9 cellular contexts compared by ENCODE assay signal in the genomic region with DNA sequence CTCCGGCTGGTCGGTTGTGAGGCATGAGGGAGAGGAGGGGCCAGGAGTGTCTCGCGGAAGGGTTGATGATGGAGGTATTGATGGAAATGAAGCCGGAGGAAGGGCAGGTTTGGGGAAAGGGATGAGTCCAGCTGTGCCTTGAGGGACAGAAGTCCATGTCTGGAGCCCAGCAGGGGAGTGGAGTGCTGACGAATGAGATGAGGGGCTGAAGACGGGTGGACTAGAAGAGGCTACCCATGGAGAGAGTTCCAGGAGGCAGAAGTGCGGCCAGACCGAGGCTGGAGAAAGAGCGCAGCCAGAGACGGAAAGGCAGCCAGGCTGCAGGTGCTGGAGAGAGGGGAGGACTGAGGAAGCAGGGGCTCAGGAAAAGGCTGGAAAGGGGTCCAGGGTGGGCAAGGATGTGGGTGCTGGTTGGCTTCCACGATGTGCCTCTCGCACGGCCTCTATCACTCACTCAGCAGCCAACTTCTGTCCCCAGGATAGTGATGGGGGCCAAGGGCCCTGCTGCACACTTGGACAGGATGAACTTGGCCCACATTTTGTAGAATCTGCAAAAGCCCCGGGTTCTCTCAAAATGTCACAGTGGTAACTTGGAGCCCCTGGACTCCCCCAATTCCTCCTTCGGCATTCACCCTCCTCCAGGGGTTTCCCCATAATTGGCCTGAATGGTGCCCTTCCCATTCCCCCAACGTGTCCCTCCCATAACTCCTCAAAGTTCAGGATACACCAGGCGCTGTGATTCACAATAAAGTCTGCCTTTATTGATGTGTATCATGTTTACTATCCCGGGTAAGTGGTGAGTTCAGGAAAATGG. TPM values are rescaled to one million over a fixed set of nuclear protein-coding genes. Genes with fewer than 3 reads are reported as not detected.
DNase-seq lines count a peak whose midpoint lies in the region; ATAC-seq and TF ChIP-seq lines count a peak whose summit lies in the region.
"Had no signal": no experiment of that assay in that cellular context is flagged by ENCODE, and none has a peak within 500 bp of the region (broad histone marks: within the 10 kb centered on the region; RNA-seq: fewer than 3 reads in every experiment).

No MANE protein-coding gene starts in this region.

- H3K27ac ChIP-seq in PC-3 (ENCODE audit: low read length): peak overlapping the region; percentile 72
- H3K27ac ChIP-seq in esophagus (ENCODE audit: low read depth in 2 of 2, low read length in 1 of 2): peak overlapping the region; percentile 97 to 98
- peak overlapping the region; percentile 50 to 60 for H3K27ac ChIP-seq in ovary

- intact Hi-C loops in PC-3 (cut with micrococcal nuclease) (loop anchor here (2.0 kb wide), 1 partner anchor 18 kb away; no protein-coding TSS in a partner anchor), ovary (cut with DNase I) (no loop called here)

- peak; percentile 21 for ATAC-seq in PC-3
- no peak for ATAC-seq in GM21528 (IDR thresholded peaks at IDR 0.05; ENCODE audit: low FRiP score, unreplicated experiment)

- H3K4me1 ChIP-seq in PC-3 (ENCODE audit: insufficient read depth, low read length): peaks cover 16% of the 10 kb centered on the region
- H3K4me1 ChIP-seq in esophagus (ENCODE audit: control insufficient read depth in 2 of 2, insufficient read depth in 2 of 2, low read length in 1 of 2): peaks cover 6 to 7% of the 10 kb centered on the region in 2 donors
- H3K4me1 ChIP-seq in ovary (ENCODE audit: insufficient read depth): peaks cover 6% of the 10 kb centered on the region

- H3K79me2 ChIP-seq in PC-3 (ENCODE audit: low read length): peaks cover 42% of the 10 kb centered on the region

- no peaks in the 10 kb centered on the region for H3K9me2 ChIP-seq in PC-3 (replicated peaks; ENCODE audit: low read length)

- no peak for TF ChIP-seq EP300 in ovary (IDR thresholded peaks at IDR 0.05)

- peak overlapping the region; percentile 96 for H2AFZ ChIP-seq in PC-3 (ENCODE audit: low read length)

- TF ChIP-seq POLR2A in ovary (IDR thresholded peaks at IDR 0.05): no peak

- WGBS in esophagus, 2 donors: 35 to 45% methylated on average over 19 of the region's 19 CpGs
- 30 to 38% (median 36%) methylated on average over 19 of the region's 19 CpGs for WGBS in ovary, 3 donors

- peaks cover 7% of the 10 kb centered on the region; the same call in 1 of the 2 replicates for H4K20me1 ChIP-seq in PC-3 (ENCODE audit: low read length)

- H3K36me3 ChIP-seq in GM06990 (ENCODE audit: control insufficient read depth, insufficient read depth, low read length) (peaks cover 5% of the 10 kb centered on the region), PC-3 (ENCODE audit: low read depth, low read length) (peaks cover 17% of the 10 kb centered on the region), esophagus (ENCODE audit: control insufficient read depth in 2 of 2, insufficient read depth in 2 of 2, low read length in 1 of 2) (peaks cover 2 to 18% of the 10 kb centered on the region in 2 donors), ovary (no peaks in the 10 kb centered on the region)

- H3F3A ChIP-seq in PC-3 (ENCODE audit: low read length, unreplicated experiment): peaks cover 4% of the 10 kb centered on the region

- DNase-seq in GM06990 (ENCODE audit: extremely low read depth, insufficient read length) (no peak), PC-3 (no peak), ovary (no peak), GM10248 (ENCODE audit: extremely low spot score) (no peak), NCI-H748 treated with DMSO at 0.1 percent for 48 hours (lab: John Stamatoyannopoulos, UW) (no peak), NCI-H2081 treated with DMSO at 0.1 percent for 48 hours (lab: John Stamatoyannopoulos, UW) (no peak)

- H3K27me3 ChIP-seq in GM06990 (replicated peaks; ENCODE audit: control insufficient read depth, insufficient read depth, low read length) (no peaks in the 10 kb centered on the region), PC-3 (ENCODE audit: low read length) (no peaks in the 10 kb centered on the region), esophagus (ENCODE audit: control insufficient read depth in 1 of 2, insufficient read depth in 2 of 2, low read length in 2 of 2) (no peaks in the 10 kb centered on the region), ovary (no peaks in the 10 kb centered on the region)

- peak overlapping the region; percentile 95 for H3K4me2 ChIP-seq in PC-3 (ENCODE audit: low read length)

- H3K9me3 ChIP-seq in PC-3 (ENCODE audit: low read length): no peaks in the 10 kb centered on the region
- H3K9me3 ChIP-seq in esophagus (ENCODE audit: control insufficient read depth in 2 of 2, insufficient read depth in 1 of 2, low read depth in 1 of 2, low read length in 1 of 2): no peaks in the 10 kb centered on the region
- no peaks in the 10 kb centered on the region for H3K9me3 ChIP-seq in ovary

- H3K9ac ChIP-seq in PC-3 (ENCODE audit: low read length): peak overlapping the region; percentile 98

- TF ChIP-seq CTCF in GM06990 (IDR thresholded peaks at IDR 0.05; ENCODE audit: insufficient read depth, low read length, poor library complexity, severe bottlenecking) (no peak), PC-3 (conservative IDR thresholded peaks at IDR 0.05; ENCODE audit: low read depth, low read length) (no peak), ovary (IDR thresholded peaks at IDR 0.05) (no peak), GM10248 (IDR thresholded peaks at IDR 0.05; ENCODE audit: control extremely low read depth, extremely low read depth, low read depth, missing control alignments) (no peak)

- TSS peak; percentile 70 for BruUV-seq in PC-3 (replicated peaks; lab: Mats Ljungman, UMichigan)

- peak overlapping the region; percentile 96 for H3K4me3 ChIP-seq in GM06990 (replicated peaks; ENCODE audit: low read depth, low read length)
- H3K4me3 ChIP-seq in PC-3 (ENCODE audit: low read length): peak overlapping the region; percentile 98
- H3K4me3 ChIP-seq in esophagus (ENCODE audit: low read depth in 1 of 2, low read length in 2 of 2): peak overlapping the region; percentile 91 to 94
- peak overlapping the region; percentile 78 for H3K4me3 ChIP-seq in ovary

- POLR2A ChIA-PET in PC-3 (lab: Charles Lee; ENCODE audit: unreplicated experiment) (interaction anchor here (0.5 to 0.8 kb wide), 5 partner anchors 17 to 170 kb away, joined by 3 to 15 read pairs (median 12); a partner anchor contains a TSS), GM10248 (lab: Yijun Ruan, JAX) (interaction anchor here (0.5 to 0.6 kb wide), 6 partner anchors 19 to 657 kb away, joined by 3 to 8 read pairs (median 4); no protein-coding TSS in a partner anchor)

- CTCF ChIA-PET in PC-3 (lab: Charles Lee) (interaction anchor here (0.6 to 1.0 kb wide), 2 partner anchors 16 to 189 kb away, joined by 9 to 11 read pairs; no protein-coding TSS in a partner anchor), GM10248 (lab: Yijun Ruan, JAX) (interaction anchor here (1.2 to 1.8 kb wide), 6 partner anchors 14 to 189 kb away, joined by 4 to 7 read pairs (median 5); a partner anchor contains a TSS)

RNA-seq across cellular contexts. Expression of a gene that starts 0.6 kb away (rescaled TPM):
- total RNA-seq in PC-3 (2014; rRNA removed) (292 and 294 TPM in 2 replicates), ovary (10 to 100 TPM; 36.6 to 93.1 (median 69.8) TPM)
- polyA plus RNA-seq in esophagus (100 to 1,000 TPM; 186 to 315 TPM), ovary (10 to 100 TPM; 43.3 to 88.4 TPM)

RNA-seq across cellular contexts. Expression of a gene that starts 7.0 kb away (rescaled TPM):
- total RNA-seq in PC-3 (2014; rRNA removed) (0.12 TPM in 1 of 2 replicates, not detected in the other), ovary (not detected)
- polyA plus RNA-seq in esophagus (10 to 100 TPM; 32.3 to 35.9 TPM), ovary (not detected)
- total RNA-seq: HT1080 had no signal

RNA-seq across cellular contexts. Expression of a gene that starts 7.3 kb away (rescaled TPM):
- 19.5 and 22.7 TPM in 2 replicates for total RNA-seq in PC-3 (2014; rRNA removed)
- polyA plus RNA-seq in esophagus: 10 to 100 TPM; 25.7 to 52.2 TPM
- total RNA-seq in ovary: 10 to 100 TPM; 22.9 to 77.7 (median 65.8) TPM
- polyA plus RNA-seq in ovary: 10 to 100 TPM; 20.5 to 42.4 TPM

RNA-seq across cellular contexts. Expression of a gene that starts 58.7 kb away (rescaled TPM):
- total RNA-seq in PC-3 (2014; rRNA removed): 0.52 and 0.91 TPM in 2 replicates
- polyA plus RNA-seq in esophagus: under 1 TPM; 0.10 to 0.12 TPM
- total RNA-seq in ovary: 10 to 100 TPM in 1 of 7 donors, 1 to 10 TPM in 2, under 1 TPM in 4; 0.20 to 10.8 (median 0.67) TPM
- polyA plus RNA-seq in ovary: under 1 TPM; 0.55 to 0.81 TPM
